In the genomic region with DNA sequence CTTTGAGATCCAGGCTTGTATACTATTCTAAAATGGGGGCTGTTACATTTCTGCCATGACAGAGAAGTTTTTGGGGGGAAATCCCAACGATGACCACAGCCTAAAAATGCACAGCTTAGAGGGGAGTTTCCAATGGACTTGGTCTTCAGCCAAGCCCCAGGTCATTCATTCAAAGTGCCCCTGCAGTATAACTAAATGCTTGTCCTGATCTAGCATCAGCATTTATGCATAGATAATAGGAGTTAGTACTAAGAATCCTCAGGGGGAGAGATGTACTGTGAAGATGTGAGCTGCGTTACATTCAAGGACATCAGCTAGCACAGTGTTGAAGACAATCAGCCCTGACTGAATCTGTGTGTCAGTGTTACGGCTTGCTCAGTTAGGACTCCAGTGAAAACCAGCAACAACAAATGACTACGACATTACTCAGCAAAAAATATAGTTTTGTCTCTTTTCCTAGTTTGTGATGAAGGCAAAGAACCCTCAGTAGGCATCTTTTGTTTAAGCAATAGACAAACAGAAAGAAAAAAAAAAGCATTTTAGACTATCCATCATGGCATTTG, we compare ENCODE assay signal across 7 cellular contexts.
DNase-seq lines count a peak whose midpoint lies in the region; ATAC-seq lines count a peak whose summit lies in the region.

No MANE protein-coding gene starts in this region.

- no peak overlapping the region for H2BK12ac ChIP-seq in trophoblast cell (ENCODE audit: low read length)

- H3K27ac ChIP-seq in SK-N-MC: peak overlapping the region; percentile 88
- H3K27ac ChIP-seq in trophoblast cell (ENCODE audit: low read depth, low read length): peak overlapping the region; percentile 45

- H3K9me3 ChIP-seq in SK-N-MC (ENCODE audit: low read depth, low read length) (no peaks in the 10 kb centered on the region), trophoblast cell (ENCODE audit: insufficient read depth, low read depth, low read length) (no peaks in the 10 kb centered on the region)

- WGBS in trophoblast cell (ENCODE audit: extremely low coverage, insufficient coverage, insufficient read length): no CpG with 5 or more reads among the region's 4 CpGs

- H3K4me1 ChIP-seq in trophoblast cell (ENCODE audit: control insufficient read depth in 1 of 2, insufficient read depth in 2 of 2, low read length in 2 of 2): peaks cover 10 to 14% of the 10 kb centered on the region in 2 experiments

- H2BK120ac ChIP-seq in trophoblast cell (ENCODE audit: insufficient read depth, low read length, poor library complexity): peak overlapping the region; percentile 2

- H2AK5ac ChIP-seq in trophoblast cell (ENCODE audit: low read length): no peak overlapping the region

- H3K9ac ChIP-seq in SK-N-MC (ENCODE audit: insufficient read length): peak overlapping the region; percentile 31
- H3K9ac ChIP-seq in trophoblast cell (ENCODE audit: low read length): no peak overlapping the region

- no peak overlapping the region for H4K12ac ChIP-seq in trophoblast cell (ENCODE audit: low read depth, low read length)

- H3K18ac ChIP-seq in trophoblast cell (ENCODE audit: low read length): no peak overlapping the region

- H3K4me3 ChIP-seq in SK-N-MC (no peak overlapping the region), trophoblast cell (ENCODE audit: low read depth, low read length) (no peak overlapping the region)

- H3K27me3 ChIP-seq in trophoblast cell (ENCODE audit: insufficient read depth, low read length): no peaks in the 10 kb centered on the region

- no peaks in the 10 kb centered on the region for H3K36me3 ChIP-seq in SK-N-MC (ENCODE audit: insufficient read depth, low read length)
- H3K36me3 ChIP-seq in trophoblast cell (ENCODE audit: control insufficient read depth in 1 of 2, insufficient read depth in 2 of 2, low read length in 2 of 2): no peaks in the 10 kb centered on the region

- H3K23ac ChIP-seq in trophoblast cell (ENCODE audit: low read length): no peak overlapping the region

- peaks cover 23% of the 10 kb centered on the region for H3K79me1 ChIP-seq in trophoblast cell (ENCODE audit: low read length)

- H3K4ac ChIP-seq in trophoblast cell (ENCODE audit: low read depth, low read length): no peak overlapping the region

- peaks cover 4% of the 10 kb centered on the region for H3K79me2 ChIP-seq in trophoblast cell (ENCODE audit: control insufficient read depth, insufficient read depth, low read length, poor library complexity)

- H4K8ac ChIP-seq in trophoblast cell (ENCODE audit: low read depth, low read length): no peak overlapping the region

- peak overlapping the region; percentile 6 for H4K91ac ChIP-seq in trophoblast cell (ENCODE audit: low read depth, low read length)

- peak; percentile 69 for ATAC-seq in GM19025 (IDR thresholded peaks at IDR 0.05; ENCODE audit: low read depth, unreplicated experiment)
- ATAC-seq in HG02763 (IDR thresholded peaks at IDR 0.05; ENCODE audit: unreplicated experiment): peak; percentile 53

- no peak overlapping the region for H3K14ac ChIP-seq in trophoblast cell (ENCODE audit: low read length)

- no peak overlapping the region for H3K4me2 ChIP-seq in trophoblast cell (ENCODE audit: low read length)

- no peak overlapping the region for H2AFZ ChIP-seq in trophoblast cell (ENCODE audit: insufficient read depth, low read length, poor library complexity)

- DNase-seq in SK-N-MC (ENCODE audit: low read depth, low spot score) (no peak), trophoblast cell (peak; percentile 21 to 49), kidney glomerular epithelial cell (lab: John Stamatoyannopoulos, UW) (no peak), NCI-H1048 (lab: John Stamatoyannopoulos, UW) (no peak), NK-92 (lab: John Stamatoyannopoulos, UW; ENCODE audit: unreplicated experiment) (no peak)

- no peak overlapping the region for H2BK5ac ChIP-seq in trophoblast cell (ENCODE audit: low read depth, low read length, poor library complexity)

Comparison
In these comparisons a context has a peak if more than half of its experiments do, and no peak if none do; other contexts are left out.
1. DNase-seq: peak in trophoblast cell (2 of 2); none in SK-N-MC (single experiment), kidney glomerular epithelial cell (single experiment), NCI-H1048 (single experiment) and NK-92 (single experiment).